In genomic region chr1:39272027-39272790, GRCh38 we compare ENCODE assay signal across 9 cellular contexts.
A peak's percentile ranks its signal among the peaks of the same experiment; 100 is the strongest.
DNase-seq lines count a peak whose midpoint lies in the region; ATAC-seq lines count a peak whose summit lies in the region.
"Had no signal": no experiment of that assay in that cellular context is flagged by ENCODE, and none has a peak within 500 bp of the region (broad histone marks: within the 10 kb centered on the region; RNA-seq: fewer than 3 reads in every experiment).

No MANE protein-coding gene starts in this region.

- H3K4me1 Mint-ChIP-seq in naive thymus-derived CD8-positive, alpha-beta T cell, result peaks cover 28 to 75% (median 60%) of the 10 kb centered on the region in 4 donors

- H3K27ac ChIP-seq in caudate nucleus (ENCODE audit: low read depth, low read length), result peak overlapping the region; percentile 91
- H3K27ac ChIP-seq: cardiac muscle cell had no signal

- H3K4me3 Mint-ChIP-seq in naive thymus-derived CD8-positive, alpha-beta T cell, result no peak overlapping the region

- DNase-seq in ELF-1 (ENCODE audit: low read depth, low spot score), result peak; percentile 15
- DNase-seq in NCI-H2107 (lab: John Stamatoyannopoulos, UW), result peak; percentile 96
- peak in 8 of 61 donors; percentile 10 to 55 (median 22) for DNase-seq in caudate nucleus (lab: John Stamatoyannopoulos, UW)
- DNase-seq in naive thymus-derived CD8-positive, alpha-beta T cell, result no peak
- no peak for DNase-seq in T-helper 9 cell
- DNase-seq in stimulated activated CD4-positive, alpha-beta T cell treated with anti-CD3 and anti-CD28 coated beads, Interleukin-15, amount 100 ng/mL, for 24 hours, result no peak
- DNase-seq in NAMALWA (ENCODE audit: low spot score), result no peak

- peaks cover 0 to 28% (median 2%) of the 10 kb centered on the region in 3 donors for H3K36me3 Mint-ChIP-seq in naive thymus-derived CD8-positive, alpha-beta T cell

- no peaks in the 10 kb centered on the region for H3K27me3 Mint-ChIP-seq in naive thymus-derived CD8-positive, alpha-beta T cell

- H3K9me3 Mint-ChIP-seq in naive thymus-derived CD8-positive, alpha-beta T cell, result no peaks in the 10 kb centered on the region

- peak overlapping the region in 8 of 10 donors; percentile 3 to 75 (median 58) for H3K27ac Mint-ChIP-seq in naive thymus-derived CD8-positive, alpha-beta T cell

- ATAC-seq in GM21390 (IDR thresholded peaks at IDR 0.05; ENCODE audit: unreplicated experiment), result peak; percentile 61
- ATAC-seq in naive thymus-derived CD8-positive, alpha-beta T cell, result no peak

- POLR2A ChIA-PET in naive thymus-derived CD8-positive, alpha-beta T cell (lab: Charles Lee), result no interaction called here

Comparison
In these comparisons a context has a peak if more than half of its experiments do, and no peak if none do; other contexts are left out.
1. DNase-seq: peak in ELF-1 (single experiment) and NCI-H2107 (single experiment); none in naive thymus-derived CD8-positive, alpha-beta T cell (0 of 10), T-helper 9 cell (single experiment), stimulated activated CD4-positive, alpha-beta T cell treated with anti-CD3 and anti-CD28 coated beads, Interleukin-15, amount 100 ng/mL, for 24 hours (single experiment) and NAMALWA (single experiment).